In the genomic region with DNA sequence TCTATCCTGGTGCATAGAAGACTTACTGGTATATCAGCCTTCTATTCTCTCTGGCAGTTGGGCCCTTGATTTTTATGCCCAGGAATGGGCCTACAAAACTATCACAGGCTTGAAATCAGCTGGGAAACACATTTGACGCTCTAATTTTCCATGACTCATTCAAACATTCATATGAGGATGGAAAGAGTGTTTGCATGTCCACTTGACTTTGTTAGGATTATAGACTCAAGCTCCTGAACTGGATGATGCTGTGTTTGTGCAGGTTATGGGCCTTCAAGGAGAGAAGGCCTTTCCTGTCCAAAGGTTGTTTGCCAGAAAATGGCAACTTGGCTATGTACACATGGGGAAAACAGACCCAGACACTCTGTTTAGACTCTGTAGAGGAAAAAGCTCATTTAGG, we compare ENCODE assay signal across 1 cellular context.
TF ChIP-seq lines count a peak whose summit lies in the region.

No MANE protein-coding gene starts in this region.

TF ChIP-seq in HepG2, 621 proteins besides CTCF, POLR2A, EP300 and RAD21 (continued from another document and continues in another):
- TF ChIP-seq ZNF549 (CRISPR knock-in tag; IDR thresholded peaks at IDR 0.05) (no peak), ZNF543 (CRISPR knock-in tag; IDR thresholded peaks at IDR 0.05) (no peak), ZNF572 (CRISPR knock-in tag; IDR thresholded peaks at IDR 0.05) (no peak), ZNF614 (CRISPR knock-in tag; IDR thresholded peaks at IDR 0.05; ENCODE audit: borderline replicate concordance) (peak; percentile 90), TAF15 (IDR thresholded peaks at IDR 0.05; ENCODE audit: low read depth, low read length, poor library complexity, severe bottlenecking) (no peak), ZNF101 (CRISPR knock-in tag; IDR thresholded peaks at IDR 0.05; ENCODE audit: borderline replicate concordance, low read depth) (no peak), NKX3-1 (CRISPR knock-in tag; IDR thresholded peaks at IDR 0.05) (no peak), RCOR2 (CRISPR knock-in tag; IDR thresholded peaks at IDR 0.05) (peak; percentile 83), MTA3 (CRISPR knock-in tag; IDR thresholded peaks at IDR 0.05) (no peak), ZNF205 (CRISPR knock-in tag; IDR thresholded peaks at IDR 0.05) (peak; percentile 68; the same call in 1 of the 2 replicates), SRSF9 (IDR thresholded peaks at IDR 0.05; ENCODE audit: borderline replicate concordance, insufficient read depth, low read depth, low read length, poor library complexity, severe bottlenecking) (no peak), GTF2F1 (IDR thresholded peaks at IDR 0.05; ENCODE audit: low read length) (no peak), GATAD1 (CRISPR knock-in tag; IDR thresholded peaks at IDR 0.05) (no peak), RFXANK (CRISPR knock-in tag; IDR thresholded peaks at IDR 0.05) (no peak), PRMT3 (CRISPR knock-in tag; IDR thresholded peaks at IDR 0.05; ENCODE audit: borderline replicate concordance, low read depth) (no peak), TCF7 (IDR thresholded peaks at IDR 0.05; ENCODE audit: low read depth) (peak; percentile 44), ZNF629 (CRISPR knock-in tag; conservative IDR thresholded peaks at IDR 0.05) (peak; percentile 77), GLI4 (CRISPR knock-in tag; IDR thresholded peaks at IDR 0.05; ENCODE audit: borderline replicate concordance) (no peak), RARA (CRISPR knock-in tag; IDR thresholded peaks at IDR 0.05) (peak; percentile 53; the same call in 1 of the 2 replicates), ZNF207 (IDR thresholded peaks at IDR 0.05; ENCODE audit: borderline replicate concordance) (no peak), SRSF1 (optimal IDR thresholded peaks at IDR 0.05; ENCODE audit: low read depth, low read length) (no peak), TCF7L2 (IDR thresholded peaks at IDR 0.05; ENCODE audit: low read depth, low read length) (no peak), NFATC3 (CRISPR knock-in tag; IDR thresholded peaks at IDR 0.05) (no peak), ZSCAN22 (CRISPR knock-in tag; IDR thresholded peaks at IDR 0.05) (no peak), JUND (CRISPR knock-in tag; IDR thresholded peaks at IDR 0.05) (peak; percentile 75; the same call in 1 of the 2 replicates), HOXA3 (CRISPR knock-in tag; IDR thresholded peaks at IDR 0.05) (peak; percentile 79), ZNF264 (CRISPR knock-in tag; IDR thresholded peaks at IDR 0.05) (peak; percentile 80; the same call in 1 of the 2 replicates), ZNF749 (CRISPR knock-in tag; IDR thresholded peaks at IDR 0.05; ENCODE audit: borderline replicate concordance) (no peak), SETDB1 (CRISPR knock-in tag; IDR thresholded peaks at IDR 0.05; ENCODE audit: borderline replicate concordance) (no peak), MBNL3 (CRISPR knock-in tag; conservative IDR thresholded peaks at IDR 0.05) (0 out of 2 replicates have a peak, but pooled peaks have one; percentile 48), MYNN (CRISPR knock-in tag; IDR thresholded peaks at IDR 0.05; ENCODE audit: low read depth) (no peak), ATM (IDR thresholded peaks at IDR 0.05; ENCODE audit: borderline replicate concordance) (no peak), JUN (CRISPR knock-in tag; IDR thresholded peaks at IDR 0.05) (0 out of 2 replicates have a peak, but pooled peaks have one; percentile 37), ZNF790 (CRISPR knock-in tag; IDR thresholded peaks at IDR 0.05; ENCODE audit: borderline replicate concordance) (no peak), POGZ (CRISPR knock-in tag; IDR thresholded peaks at IDR 0.05) (peak; percentile 75), ATF1 (CRISPR knock-in tag; IDR thresholded peaks at IDR 0.05) (no peak), STAG1 (CRISPR knock-in tag; IDR thresholded peaks at IDR 0.05) (no peak), TMF1 (CRISPR knock-in tag; IDR thresholded peaks at IDR 0.05; ENCODE audit: low read depth) (no peak), ZNF670 (CRISPR knock-in tag; IDR thresholded peaks at IDR 0.05; ENCODE audit: borderline replicate concordance) (no peak), STAT5B (CRISPR knock-in tag; IDR thresholded peaks at IDR 0.05) (0 out of 2 replicates have a peak, but pooled peaks have one; percentile 19), ZNF20 (CRISPR knock-in tag; IDR thresholded peaks at IDR 0.05) (no peak), ZKSCAN1 (IDR thresholded peaks at IDR 0.05; ENCODE audit: low read length) (no peak), ELF3 (CRISPR knock-in tag; IDR thresholded peaks at IDR 0.05) (peak; percentile 69), ZFP90 (CRISPR knock-in tag; IDR thresholded peaks at IDR 0.05; ENCODE audit: borderline replicate concordance) (no peak), HMG20B (CRISPR knock-in tag; conservative IDR thresholded peaks at IDR 0.05) (0 out of 2 replicates have a peak, but pooled peaks have one; percentile 54), ZNF17 (CRISPR knock-in tag; IDR thresholded peaks at IDR 0.05) (no peak)
- TF ChIP-seq, protein P1, sequence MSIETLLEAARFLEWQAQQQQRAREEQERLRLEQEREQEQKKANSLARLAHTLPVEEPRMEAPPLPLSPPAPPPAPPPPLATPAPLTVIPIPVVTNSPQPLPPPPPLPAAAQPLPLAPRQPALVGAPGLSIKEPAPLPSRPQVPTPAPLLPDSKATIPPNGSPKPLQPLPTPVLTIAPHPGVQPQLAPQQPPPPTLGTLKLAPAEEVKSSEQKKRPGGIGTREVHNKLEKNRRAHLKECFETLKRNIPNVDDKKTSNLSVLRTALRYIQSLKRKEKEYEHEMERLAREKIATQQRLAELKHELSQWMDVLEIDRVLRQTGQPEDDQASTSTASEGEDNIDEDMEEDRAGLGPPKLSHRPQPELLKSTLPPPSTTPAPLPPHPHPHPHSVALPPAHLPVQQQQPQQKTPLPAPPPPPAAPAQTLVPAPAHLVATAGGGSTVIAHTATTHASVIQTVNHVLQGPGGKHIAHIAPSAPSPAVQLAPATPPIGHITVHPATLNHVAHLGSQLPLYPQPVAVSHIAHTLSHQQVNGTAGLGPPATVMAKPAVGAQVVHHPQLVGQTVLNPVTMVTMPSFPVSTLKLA (IDR thresholded peaks at IDR 0.05) = no peak
- TF ChIP-seq, protein P2, sequence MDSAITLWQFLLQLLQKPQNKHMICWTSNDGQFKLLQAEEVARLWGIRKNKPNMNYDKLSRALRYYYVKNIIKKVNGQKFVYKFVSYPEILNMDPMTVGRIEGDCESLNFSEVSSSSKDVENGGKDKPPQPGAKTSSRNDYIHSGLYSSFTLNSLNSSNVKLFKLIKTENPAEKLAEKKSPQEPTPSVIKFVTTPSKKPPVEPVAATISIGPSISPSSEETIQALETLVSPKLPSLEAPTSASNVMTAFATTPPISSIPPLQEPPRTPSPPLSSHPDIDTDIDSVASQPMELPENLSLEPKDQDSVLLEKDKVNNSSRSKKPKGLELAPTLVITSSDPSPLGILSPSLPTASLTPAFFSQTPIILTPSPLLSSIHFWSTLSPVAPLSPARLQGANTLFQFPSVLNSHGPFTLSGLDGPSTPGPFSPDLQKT (CRISPR knock-in tag; IDR thresholded peaks at IDR 0.05; ENCODE audit: borderline replicate concordance) = no peak
- TF ChIP-seq, protein P3, sequence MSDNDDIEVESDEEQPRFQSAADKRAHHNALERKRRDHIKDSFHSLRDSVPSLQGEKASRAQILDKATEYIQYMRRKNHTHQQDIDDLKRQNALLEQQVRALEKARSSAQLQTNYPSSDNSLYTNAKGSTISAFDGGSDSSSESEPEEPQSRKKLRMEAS (IDR thresholded peaks at IDR 0.05) = peak; percentile 65; the same call in 1 of the 2 replicates
- TF ChIP-seq, protein P4, sequence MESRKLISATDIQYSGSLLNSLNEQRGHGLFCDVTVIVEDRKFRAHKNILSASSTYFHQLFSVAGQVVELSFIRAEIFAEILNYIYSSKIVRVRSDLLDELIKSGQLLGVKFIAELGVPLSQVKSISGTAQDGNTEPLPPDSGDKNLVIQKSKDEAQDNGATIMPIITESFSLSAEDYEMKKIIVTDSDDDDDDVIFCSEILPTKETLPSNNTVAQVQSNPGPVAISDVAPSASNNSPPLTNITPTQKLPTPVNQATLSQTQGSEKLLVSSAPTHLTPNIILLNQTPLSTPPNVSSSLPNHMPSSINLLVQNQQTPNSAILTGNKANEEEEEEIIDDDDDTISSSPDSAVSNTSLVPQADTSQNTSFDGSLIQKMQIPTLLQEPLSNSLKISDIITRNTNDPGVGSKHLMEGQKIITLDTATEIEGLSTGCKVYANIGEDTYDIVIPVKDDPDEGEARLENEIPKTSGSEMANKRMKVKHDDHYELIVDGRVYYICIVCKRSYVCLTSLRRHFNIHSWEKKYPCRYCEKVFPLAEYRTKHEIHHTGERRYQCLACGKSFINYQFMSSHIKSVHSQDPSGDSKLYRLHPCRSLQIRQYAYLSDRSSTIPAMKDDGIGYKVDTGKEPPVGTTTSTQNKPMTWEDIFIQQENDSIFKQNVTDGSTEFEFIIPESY (CRISPR knock-in tag; IDR thresholded peaks at IDR 0.05) = no peak
- TF ChIP-seq, protein P5, sequence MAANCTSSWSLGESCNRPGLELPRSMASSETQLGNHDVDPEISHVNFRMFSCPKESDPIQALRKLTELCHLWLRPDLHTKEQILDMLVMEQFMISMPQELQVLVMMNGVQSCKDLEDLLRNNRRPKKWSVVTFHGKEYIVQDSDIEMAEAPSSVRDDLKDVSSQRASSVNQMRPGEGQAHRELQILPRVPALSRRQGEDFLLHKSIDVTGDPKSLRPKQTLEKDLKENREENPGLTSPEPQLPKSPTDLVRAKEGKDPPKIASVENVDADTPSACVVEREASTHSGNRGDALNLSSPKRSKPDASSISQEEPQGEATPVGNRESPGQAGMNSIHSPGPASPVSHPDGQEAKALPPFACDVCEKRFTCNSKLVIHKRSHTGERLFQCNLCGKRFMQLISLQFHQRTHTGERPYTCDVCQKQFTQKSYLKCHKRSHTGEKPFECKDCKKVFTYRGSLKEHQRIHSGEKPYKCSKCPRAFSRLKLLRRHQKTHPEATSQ (CRISPR knock-in tag; IDR thresholded peaks at IDR 0.05; ENCODE audit: borderline replicate concordance) = no peak; the same call in 1 of the 2 replicates
- TF ChIP-seq, protein P6, sequence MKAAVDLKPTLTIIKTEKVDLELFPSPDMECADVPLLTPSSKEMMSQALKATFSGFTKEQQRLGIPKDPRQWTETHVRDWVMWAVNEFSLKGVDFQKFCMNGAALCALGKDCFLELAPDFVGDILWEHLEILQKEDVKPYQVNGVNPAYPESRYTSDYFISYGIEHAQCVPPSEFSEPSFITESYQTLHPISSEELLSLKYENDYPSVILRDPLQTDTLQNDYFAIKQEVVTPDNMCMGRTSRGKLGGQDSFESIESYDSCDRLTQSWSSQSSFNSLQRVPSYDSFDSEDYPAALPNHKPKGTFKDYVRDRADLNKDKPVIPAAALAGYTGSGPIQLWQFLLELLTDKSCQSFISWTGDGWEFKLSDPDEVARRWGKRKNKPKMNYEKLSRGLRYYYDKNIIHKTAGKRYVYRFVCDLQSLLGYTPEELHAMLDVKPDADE (CRISPR knock-in tag; IDR thresholded peaks at IDR 0.05) = no peak
- TF ChIP-seq, protein P7, sequence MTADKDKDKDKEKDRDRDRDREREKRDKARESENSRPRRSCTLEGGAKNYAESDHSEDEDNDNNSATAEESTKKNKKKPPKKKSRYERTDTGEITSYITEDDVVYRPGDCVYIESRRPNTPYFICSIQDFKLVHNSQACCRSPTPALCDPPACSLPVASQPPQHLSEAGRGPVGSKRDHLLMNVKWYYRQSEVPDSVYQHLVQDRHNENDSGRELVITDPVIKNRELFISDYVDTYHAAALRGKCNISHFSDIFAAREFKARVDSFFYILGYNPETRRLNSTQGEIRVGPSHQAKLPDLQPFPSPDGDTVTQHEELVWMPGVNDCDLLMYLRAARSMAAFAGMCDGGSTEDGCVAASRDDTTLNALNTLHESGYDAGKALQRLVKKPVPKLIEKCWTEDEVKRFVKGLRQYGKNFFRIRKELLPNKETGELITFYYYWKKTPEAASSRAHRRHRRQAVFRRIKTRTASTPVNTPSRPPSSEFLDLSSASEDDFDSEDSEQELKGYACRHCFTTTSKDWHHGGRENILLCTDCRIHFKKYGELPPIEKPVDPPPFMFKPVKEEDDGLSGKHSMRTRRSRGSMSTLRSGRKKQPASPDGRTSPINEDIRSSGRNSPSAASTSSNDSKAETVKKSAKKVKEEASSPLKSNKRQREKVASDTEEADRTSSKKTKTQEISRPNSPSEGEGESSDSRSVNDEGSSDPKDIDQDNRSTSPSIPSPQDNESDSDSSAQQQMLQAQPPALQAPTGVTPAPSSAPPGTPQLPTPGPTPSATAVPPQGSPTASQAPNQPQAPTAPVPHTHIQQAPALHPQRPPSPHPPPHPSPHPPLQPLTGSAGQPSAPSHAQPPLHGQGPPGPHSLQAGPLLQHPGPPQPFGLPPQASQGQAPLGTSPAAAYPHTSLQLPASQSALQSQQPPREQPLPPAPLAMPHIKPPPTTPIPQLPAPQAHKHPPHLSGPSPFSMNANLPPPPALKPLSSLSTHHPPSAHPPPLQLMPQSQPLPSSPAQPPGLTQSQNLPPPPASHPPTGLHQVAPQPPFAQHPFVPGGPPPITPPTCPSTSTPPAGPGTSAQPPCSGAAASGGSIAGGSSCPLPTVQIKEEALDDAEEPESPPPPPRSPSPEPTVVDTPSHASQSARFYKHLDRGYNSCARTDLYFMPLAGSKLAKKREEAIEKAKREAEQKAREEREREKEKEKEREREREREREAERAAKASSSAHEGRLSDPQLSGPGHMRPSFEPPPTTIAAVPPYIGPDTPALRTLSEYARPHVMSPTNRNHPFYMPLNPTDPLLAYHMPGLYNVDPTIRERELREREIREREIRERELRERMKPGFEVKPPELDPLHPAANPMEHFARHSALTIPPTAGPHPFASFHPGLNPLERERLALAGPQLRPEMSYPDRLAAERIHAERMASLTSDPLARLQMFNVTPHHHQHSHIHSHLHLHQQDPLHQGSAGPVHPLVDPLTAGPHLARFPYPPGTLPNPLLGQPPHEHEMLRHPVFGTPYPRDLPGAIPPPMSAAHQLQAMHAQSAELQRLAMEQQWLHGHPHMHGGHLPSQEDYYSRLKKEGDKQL (CRISPR knock-in tag; IDR thresholded peaks at IDR 0.05; ENCODE audit: low read depth) = 0 out of 2 replicates have a peak, but pooled peaks have one; percentile 23
- TF ChIP-seq, protein P8, sequence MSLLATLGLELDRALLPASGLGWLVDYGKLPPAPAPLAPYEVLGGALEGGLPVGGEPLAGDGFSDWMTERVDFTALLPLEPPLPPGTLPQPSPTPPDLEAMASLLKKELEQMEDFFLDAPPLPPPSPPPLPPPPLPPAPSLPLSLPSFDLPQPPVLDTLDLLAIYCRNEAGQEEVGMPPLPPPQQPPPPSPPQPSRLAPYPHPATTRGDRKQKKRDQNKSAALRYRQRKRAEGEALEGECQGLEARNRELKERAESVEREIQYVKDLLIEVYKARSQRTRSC (CRISPR knock-in tag; IDR thresholded peaks at IDR 0.05; ENCODE audit: low read depth) = no peak
- TF ChIP-seq, protein P9, sequence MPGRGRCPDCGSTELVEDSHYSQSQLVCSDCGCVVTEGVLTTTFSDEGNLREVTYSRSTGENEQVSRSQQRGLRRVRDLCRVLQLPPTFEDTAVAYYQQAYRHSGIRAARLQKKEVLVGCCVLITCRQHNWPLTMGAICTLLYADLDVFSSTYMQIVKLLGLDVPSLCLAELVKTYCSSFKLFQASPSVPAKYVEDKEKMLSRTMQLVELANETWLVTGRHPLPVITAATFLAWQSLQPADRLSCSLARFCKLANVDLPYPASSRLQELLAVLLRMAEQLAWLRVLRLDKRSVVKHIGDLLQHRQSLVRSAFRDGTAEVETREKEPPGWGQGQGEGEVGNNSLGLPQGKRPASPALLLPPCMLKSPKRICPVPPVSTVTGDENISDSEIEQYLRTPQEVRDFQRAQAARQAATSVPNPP (CRISPR knock-in tag; IDR thresholded peaks at IDR 0.05) = no peak
